ENCODE assay signal across 16 cellular contexts in genomic region chr2:134259571-134259970, GRCh38. TPM values are rescaled to one million over a fixed set of nuclear protein-coding genes. Genes with fewer than 3 reads are reported as not detected.
DNase-seq lines count a peak whose midpoint lies in the region; ATAC-seq and TF ChIP-seq lines count a peak whose summit lies in the region.
"Had no signal": no experiment of that assay in that cellular context is flagged by ENCODE, and none has a peak within 500 bp of the region (broad histone marks: within the 10 kb centered on the region; RNA-seq: fewer than 3 reads in every experiment).

No MANE protein-coding gene starts in this region.

- TF ChIP-seq POLR2A in upper lobe of left lung (IDR thresholded peaks at IDR 0.05): no peak

- H3K9me3 ChIP-seq in heart right ventricle: no peaks in the 10 kb centered on the region
- H3K9me3 ChIP-seq in upper lobe of left lung: no peaks in the 10 kb centered on the region
- H3K9me3 ChIP-seq: lower lobe of right lung, pancreas had no signal

- TF ChIP-seq EP300 in upper lobe of left lung (IDR thresholded peaks at IDR 0.05): no peak

- H3K27ac ChIP-seq in heart right ventricle (peak overlapping the region; percentile 61 to 84 (median 79)), upper lobe of left lung (no peak overlapping the region)
- H3K27ac ChIP-seq: lower lobe of right lung, pancreas had no signal

- no peak overlapping the region for H3K4me3 Mint-ChIP-seq in WTC11
- peak overlapping the region; percentile 21 for H3K4me3 Mint-ChIP-seq in stimulated activated effector memory CD8-positive, alpha-beta T cell treated with anti-CD3 and anti-CD28 coated beads, Interleukin-12 subunit alpha, Interleukin-12 subunit beta, amount 100 ng/mL, for 72 hours
- H3K4me3 Mint-ChIP-seq: CD14-positive monocyte had no signal

- peaks cover 33 to 71% (median 67%) of the 10 kb centered on the region in 9 donors for H3K4me1 ChIP-seq in heart right ventricle
- H3K4me1 ChIP-seq in upper lobe of left lung: peaks cover 21 to 43% (median 28%) of the 10 kb centered on the region in 4 donors

- POLR2A ChIA-PET in WTC11 (lab: Charles Lee): no interaction called here

- H3K27me3 Mint-ChIP-seq in WTC11 (ENCODE audit: low read depth): no peaks in the 10 kb centered on the region

- H3K27me3 ChIP-seq in heart right ventricle (no peaks in the 10 kb centered on the region), upper lobe of left lung (no peaks in the 10 kb centered on the region)
- H3K27me3 ChIP-seq: pancreas had no signal

- peak overlapping the region; percentile 42; the same call in 1 of the 2 replicates for H3K27ac Mint-ChIP-seq in WTC11
- no peak overlapping the region for H3K27ac Mint-ChIP-seq in stimulated activated effector memory CD8-positive, alpha-beta T cell treated with anti-CD3 and anti-CD28 coated beads, Interleukin-12 subunit alpha, Interleukin-12 subunit beta, amount 100 ng/mL, for 72 hours

- H3K9me3 Mint-ChIP-seq in WTC11: no peaks in the 10 kb centered on the region
- H3K9me3 Mint-ChIP-seq in stimulated activated effector memory CD8-positive, alpha-beta T cell treated with anti-CD3 and anti-CD28 coated beads, Interleukin-12 subunit alpha, Interleukin-12 subunit beta, amount 100 ng/mL, for 72 hours: no peaks in the 10 kb centered on the region
- H3K9me3 Mint-ChIP-seq: CD14-positive monocyte had no signal

- DNase-seq in G401 (ENCODE audit: low spot score): peak; percentile 82
- DNase-seq in WTC11 (ENCODE audit: low spot score): no peak
- no peak for DNase-seq in heart right ventricle
- no peak for DNase-seq in stimulated activated effector memory CD8-positive, alpha-beta T cell treated with anti-CD3 and anti-CD28 coated beads, Interleukin-12 subunit alpha, Interleukin-12 subunit beta, amount 100 ng/mL, for 72 hours (ENCODE audit: low spot score in 2 of 2)
- no peak for DNase-seq in stimulated activated CD4-positive, alpha-beta T cell treated with anti-CD3 and anti-CD28 coated beads, Interleukin-4, amount 100 ng/mL, for 24 hours
- no peak for DNase-seq in upper lobe of left lung
- DNase-seq in DMS153 (lab: John Stamatoyannopoulos, UW): no peak
- DNase-seq: dermis blood vessel endothelial cell, KBM-7, lower lobe of right lung, NCI-H1436, NCI-H510A, pancreas, PC-3 had no signal

- H3K36me3 ChIP-seq in heart right ventricle (peaks cover 0 to 18% (median 0%) of the 10 kb centered on the region in 9 donors), upper lobe of left lung (peaks cover 0 to 2% (median under 1%) of the 10 kb centered on the region in 4 donors)
- H3K36me3 ChIP-seq: pancreas had no signal

- no peak overlapping the region for H3K4me3 ChIP-seq in heart right ventricle
- H3K4me3 ChIP-seq in upper lobe of left lung: no peak overlapping the region
- H3K4me3 ChIP-seq: lower lobe of right lung, pancreas had no signal

- WGBS in heart right ventricle, 2 donors: 37 to 40% methylated on average over 2 of the region's 2 CpGs
- WGBS in upper lobe of left lung, 2 donors: 92% methylated on average over 2 of the region's 2 CpGs

- ATAC-seq in WTC11 (no peak), heart right ventricle (peak in 4 of 8 donors; percentile 2 to 14 (median 10)), upper lobe of left lung (ENCODE audit: low FRiP score in 2 of 2) (no peak)
- ATAC-seq in stimulated activated effector memory CD8-positive, alpha-beta T cell treated with anti-CD3 and anti-CD28 coated beads, Interleukin-12 subunit alpha, Interleukin-12 subunit beta, amount 100 ng/mL, for 72 hours: no peak
- ATAC-seq: activated CD4-positive, CD25-positive, alpha-beta regulatory T cell treated with anti-CD3 and anti-CD28 coated beads, Interleukin-2, amount 50 U/mL, for 24 hours; pancreas; PC-3 had no signal

- H3K36me3 Mint-ChIP-seq in WTC11: no peaks in the 10 kb centered on the region
- peaks cover 8% of the 10 kb centered on the region for H3K36me3 Mint-ChIP-seq in stimulated activated effector memory CD8-positive, alpha-beta T cell treated with anti-CD3 and anti-CD28 coated beads, Interleukin-12 subunit alpha, Interleukin-12 subunit beta, amount 100 ng/mL, for 72 hours

- H3K4me1 Mint-ChIP-seq in WTC11: peaks cover 33% of the 10 kb centered on the region
- peaks cover 52% of the 10 kb centered on the region for H3K4me1 Mint-ChIP-seq in stimulated activated effector memory CD8-positive, alpha-beta T cell treated with anti-CD3 and anti-CD28 coated beads, Interleukin-12 subunit alpha, Interleukin-12 subunit beta, amount 100 ng/mL, for 72 hours

- CTCF ChIA-PET in WTC11 (lab: Charles Lee): interaction anchor here (1.1 kb wide), 1 partner anchor 15 kb away, joined by 4 read pairs; no protein-coding TSS in a partner anchor

- in situ Hi-C loops in G401 (cut with HindIII; ENCODE audit: low sequenced_read_pairs): no loop called here

- intact Hi-C loops in heart right ventricle (cut with DNase I): loop anchor here in 4 of 10 donors (5.0 to 10.0 kb wide), 3 partner anchors 135 to 375 kb away; no protein-coding TSS in a partner anchor

- TF ChIP-seq CTCF in WTC11 (IDR thresholded peaks at IDR 0.05) (no peak), heart right ventricle (IDR thresholded peaks at IDR 0.05) (no peak), upper lobe of left lung (IDR thresholded peaks at IDR 0.05) (no peak)

TF ChIP-seq in WTC11, 78 proteins besides CTCF, POLR2A, EP300 and RAD21 (continues in another document):
- no peak for TF ChIP-seq ZNF121 (CRISPR knock-in tag; IDR thresholded peaks at IDR 0.05)
- no peak for TF ChIP-seq NFYB (CRISPR knock-in tag; conservative IDR thresholded peaks at IDR 0.05; ENCODE audit: low read depth)
- TF ChIP-seq, protein P1, sequence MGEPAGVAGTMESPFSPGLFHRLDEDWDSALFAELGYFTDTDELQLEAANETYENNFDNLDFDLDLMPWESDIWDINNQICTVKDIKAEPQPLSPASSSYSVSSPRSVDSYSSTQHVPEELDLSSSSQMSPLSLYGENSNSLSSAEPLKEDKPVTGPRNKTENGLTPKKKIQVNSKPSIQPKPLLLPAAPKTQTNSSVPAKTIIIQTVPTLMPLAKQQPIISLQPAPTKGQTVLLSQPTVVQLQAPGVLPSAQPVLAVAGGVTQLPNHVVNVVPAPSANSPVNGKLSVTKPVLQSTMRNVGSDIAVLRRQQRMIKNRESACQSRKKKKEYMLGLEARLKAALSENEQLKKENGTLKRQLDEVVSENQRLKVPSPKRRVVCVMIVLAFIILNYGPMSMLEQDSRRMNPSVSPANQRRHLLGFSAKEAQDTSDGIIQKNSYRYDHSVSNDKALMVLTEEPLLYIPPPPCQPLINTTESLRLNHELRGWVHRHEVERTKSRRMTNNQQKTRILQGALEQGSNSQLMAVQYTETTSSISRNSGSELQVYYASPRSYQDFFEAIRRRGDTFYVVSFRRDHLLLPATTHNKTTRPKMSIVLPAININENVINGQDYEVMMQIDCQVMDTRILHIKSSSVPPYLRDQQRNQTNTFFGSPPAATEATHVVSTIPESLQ (CRISPR knock-in tag; IDR thresholded peaks at IDR 0.05): no peak
- TF ChIP-seq, protein P2, sequence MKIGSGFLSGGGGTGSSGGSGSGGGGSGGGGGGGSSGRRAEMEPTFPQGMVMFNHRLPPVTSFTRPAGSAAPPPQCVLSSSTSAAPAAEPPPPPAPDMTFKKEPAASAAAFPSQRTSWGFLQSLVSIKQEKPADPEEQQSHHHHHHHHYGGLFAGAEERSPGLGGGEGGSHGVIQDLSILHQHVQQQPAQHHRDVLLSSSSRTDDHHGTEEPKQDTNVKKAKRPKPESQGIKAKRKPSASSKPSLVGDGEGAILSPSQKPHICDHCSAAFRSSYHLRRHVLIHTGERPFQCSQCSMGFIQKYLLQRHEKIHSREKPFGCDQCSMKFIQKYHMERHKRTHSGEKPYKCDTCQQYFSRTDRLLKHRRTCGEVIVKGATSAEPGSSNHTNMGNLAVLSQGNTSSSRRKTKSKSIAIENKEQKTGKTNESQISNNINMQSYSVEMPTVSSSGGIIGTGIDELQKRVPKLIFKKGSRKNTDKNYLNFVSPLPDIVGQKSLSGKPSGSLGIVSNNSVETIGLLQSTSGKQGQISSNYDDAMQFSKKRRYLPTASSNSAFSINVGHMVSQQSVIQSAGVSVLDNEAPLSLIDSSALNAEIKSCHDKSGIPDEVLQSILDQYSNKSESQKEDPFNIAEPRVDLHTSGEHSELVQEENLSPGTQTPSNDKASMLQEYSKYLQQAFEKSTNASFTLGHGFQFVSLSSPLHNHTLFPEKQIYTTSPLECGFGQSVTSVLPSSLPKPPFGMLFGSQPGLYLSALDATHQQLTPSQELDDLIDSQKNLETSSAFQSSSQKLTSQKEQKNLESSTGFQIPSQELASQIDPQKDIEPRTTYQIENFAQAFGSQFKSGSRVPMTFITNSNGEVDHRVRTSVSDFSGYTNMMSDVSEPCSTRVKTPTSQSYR (CRISPR knock-in tag; IDR thresholded peaks at IDR 0.05): no peak
- TF ChIP-seq NFE2L1 (CRISPR knock-in tag; IDR thresholded peaks at IDR 0.05): no peak
- TF ChIP-seq FOXK1 (CRISPR knock-in tag; IDR thresholded peaks at IDR 0.05): no peak
- TF ChIP-seq MAX (CRISPR knock-in tag; IDR thresholded peaks at IDR 0.05): no peak

RNA-seq across cellular contexts. Expression of gene MGAT5, which starts 5.7 kb away (rescaled TPM):
- total RNA-seq in G401 (2014; rRNA removed; shearing (Covaris generic)): 0.07 and 0.31 TPM in 2 replicates
- 43.6 to 52.4 TPM (median 47.7 TPM) in 3 replicates for total RNA-seq in WTC11 (2021)
- total RNA-seq in heart right ventricle: 100 to 1,000 TPM in 3 of 10 donors, 10 to 100 TPM in 7; 68.9 to 111 (median 94.6) TPM
- 10 to 100 TPM in 1 of 2 donors, 1 to 10 TPM in 1; 6.4 to 13.1 TPM for polyA plus RNA-seq in heart right ventricle
- total RNA-seq in upper lobe of left lung: 10 to 100 TPM; 25.3 to 65.5 (median 41.3) TPM

Comparison
In these comparisons a context has a peak if more than half of its experiments do, and no peak if none do; other contexts are left out.
1. H3K27ac ChIP-seq: peak in heart right ventricle (10 of 10); none in upper lobe of left lung (0 of 4).
2. RNA of gene MGAT5, which starts 5.7 kb away (total RNA-seq): 68.9 to 111 TPM in heart right ventricle, 43.6 to 52.4 TPM in WTC11 and 25.3 to 65.5 TPM in upper lobe of left lung; 0.07 to 0.31 TPM in G401; every median in the first group is over 10 times any median in the second.